In genomic region chr10:123777881-123778280, GRCh38 we compare ENCODE assay signal across 19 cellular contexts.
DNase-seq lines count a peak whose midpoint lies in the region; ATAC-seq, FAIRE-seq and TF ChIP-seq lines count a peak whose summit lies in the region.
"Had no signal": no experiment of that assay in that cellular context is flagged by ENCODE, and none has a peak within 500 bp of the region (broad histone marks: within the 10 kb centered on the region; RNA-seq: fewer than 3 reads in every experiment).

No MANE protein-coding gene starts in this region.

- CTCF ChIA-PET in A673 (lab: Charles Lee): no interaction called here

- H3K9me3 ChIP-seq in colonic mucosa (no peaks in the 10 kb centered on the region), small intestine (ENCODE audit: control insufficient read depth, low read depth) (no peaks in the 10 kb centered on the region), A673 (ENCODE audit: low read depth, low read length, poor library complexity, severe bottlenecking) (no peaks in the 10 kb centered on the region)
- H3K9me3 ChIP-seq: A549, Caco-2 had no signal

- no peak overlapping the region for H3K9ac ChIP-seq in colonic mucosa (ENCODE audit: low read depth in 2 of 2, low read length in 2 of 2)
- H3K9ac ChIP-seq: BLaER1 had no signal

- TF ChIP-seq CTCF in colonic mucosa (IDR thresholded peaks at IDR 0.05) (no peak), A673 (conservative IDR thresholded peaks at IDR 0.05; ENCODE audit: low read depth, low read length) (no peak)

- WGBS in small intestine, 3 donors: 16 to 42% (median 30%) methylated on average over 3 of the region's 3 CpGs

- H3K4me1 ChIP-seq in colonic mucosa (no peaks in the 10 kb centered on the region), small intestine (ENCODE audit: control insufficient read depth in 2 of 2, insufficient read depth in 1 of 2, low read depth in 1 of 2, low read length in 1 of 2) (peaks cover 0 to 4% of the 10 kb centered on the region in 2 donors), A673 (ENCODE audit: insufficient read depth, low read length, poor library complexity, severe bottlenecking) (no peaks in the 10 kb centered on the region)
- H3K4me1 ChIP-seq: A549, BLaER1, Caco-2 had no signal

- DNase-seq in colonic mucosa (peak; percentile 40), left colon (peak in 1 of 2 donors; percentile 45), small intestine (peak; percentile 23), A673 (ENCODE audit: low spot score) (no peak)
- DNase-seq: 8988T; Caco-2; CD4-positive, CD25-positive, alpha-beta regulatory T cell; CD8-positive, alpha-beta T cell; DMS153; DND-41; H9 had no signal

- H3K27ac ChIP-seq in colonic mucosa (no peak overlapping the region), small intestine (ENCODE audit: low read depth in 1 of 2, low read length in 1 of 2) (no peak overlapping the region), A673 (ENCODE audit: low read depth, low read length, poor library complexity, severe bottlenecking) (no peak overlapping the region)
- H3K27ac ChIP-seq: A549, BLaER1, C4-2B had no signal

- BruUV-seq in A673 (replicated peaks; lab: Mats Ljungman, UMichigan): no TSS peak

- peak; percentile 68 for ATAC-seq in left colon
- no peak for ATAC-seq in GM18861 (IDR thresholded peaks at IDR 0.05; ENCODE audit: unreplicated experiment)
- no peak for ATAC-seq in GM21360 (IDR thresholded peaks at IDR 0.05; ENCODE audit: unreplicated experiment)
- ATAC-seq: A549; CD8-positive, alpha-beta T cell; GM23338; HCT116 had no signal

- H3K4me3 ChIP-seq in colonic mucosa (no peak overlapping the region), small intestine (ENCODE audit: low read depth in 1 of 2, low read length in 2 of 2) (no peak overlapping the region), A673 (ENCODE audit: low read depth, low read length, poor library complexity, severe bottlenecking) (no peak overlapping the region)
- H3K4me3 ChIP-seq: A549, BLaER1, GM23338 had no signal

- intact Hi-C loops in colonic mucosa (cut with DNase I): no loop called here
- intact Hi-C loops in left colon (cut with DNase I, micrococcal nuclease): no loop called here
- intact Hi-C loops in A673 (cut with micrococcal nuclease; ENCODE audit: unreplicated experiment): no loop called here

- no peak for FAIRE-seq in small intestine (lab: Jason Lieb, UNC)
- FAIRE-seq: A549, G401.6 had no signal

- no peaks in the 10 kb centered on the region for H3K27me3 ChIP-seq in colonic mucosa
- H3K27me3 ChIP-seq in small intestine (ENCODE audit: control insufficient read depth in 2 of 2, insufficient read depth in 2 of 2, low read length in 2 of 2): peaks cover 0 to 3% of the 10 kb centered on the region in 2 donors
- peaks cover 77% of the 10 kb centered on the region for H3K27me3 ChIP-seq in A673 (replicated peaks; ENCODE audit: insufficient read depth, low read depth, low read length, poor library complexity)

- H3K36me3 ChIP-seq in colonic mucosa (no peaks in the 10 kb centered on the region), small intestine (ENCODE audit: control insufficient read depth in 2 of 2, insufficient read depth in 2 of 2, low read length in 2 of 2) (no peaks in the 10 kb centered on the region), A673 (ENCODE audit: insufficient read depth, low read length, poor library complexity, severe bottlenecking) (no peaks in the 10 kb centered on the region)
- H3K36me3 ChIP-seq: BLaER1 had no signal

- POLR2A ChIA-PET in A673 (lab: Charles Lee; ENCODE audit: low non-redundant PET): no interaction called here
